Comparison of ENCODE assay signal across 24 cellular contexts in genomic region chr3:67624078-67624477, GRCh38. TPM values are rescaled to one million over a fixed set of nuclear protein-coding genes. Genes with fewer than 3 reads are reported as not detected.
DNase-seq lines count a peak whose midpoint lies in the region; ATAC-seq and TF ChIP-seq lines count a peak whose summit lies in the region.
"Had no signal": no experiment of that assay in that cellular context is flagged by ENCODE, and none has a peak within 500 bp of the region (broad histone marks: within the 10 kb centered on the region; RNA-seq: fewer than 3 reads in every experiment).

No MANE protein-coding gene starts in this region.

- H3K27me3 ChIP-seq in CD8-positive, alpha-beta T cell (ENCODE audit: insufficient read depth, low read length), result no peaks in the 10 kb centered on the region
- no peaks in the 10 kb centered on the region for H3K27me3 ChIP-seq in naive thymus-derived CD4-positive, alpha-beta T cell (ENCODE audit: control insufficient read depth in 2 of 2, insufficient read depth in 2 of 2, low read length in 2 of 2)
- no peaks in the 10 kb centered on the region for H3K27me3 ChIP-seq in CD4-positive, alpha-beta memory T cell (ENCODE audit: insufficient read depth, low read length)

- H3K36me3 Mint-ChIP-seq in activated T-cell treated with anti-CD3 and anti-CD28 coated beads, Interleukin-2, amount 50 U/mL, for 72 hours (ENCODE audit: insufficient read depth in 2 of 2), result peaks cover 10 to 29% of the 10 kb centered on the region in 2 donors
- H3K36me3 Mint-ChIP-seq in CD8-positive, alpha-beta T cell, result peaks cover 73% of the 10 kb centered on the region
- peaks cover 59% of the 10 kb centered on the region for H3K36me3 Mint-ChIP-seq in activated naive CD8-positive, alpha-beta T cell treated with anti-CD3 and anti-CD28 coated beads, Interleukin-2, amount 50 U/mL, for 24 hours (ENCODE audit: low read depth)
- H3K36me3 Mint-ChIP-seq in naive thymus-derived CD4-positive, alpha-beta T cell, result peaks cover 24 to 95% (median 77%) of the 10 kb centered on the region in 5 donors
- H3K36me3 Mint-ChIP-seq in CD4-positive, alpha-beta memory T cell, result peaks cover 55 to 77% of the 10 kb centered on the region in 2 donors

- peak in 1 of 2 donors; percentile 28 for ATAC-seq in activated T-cell treated with anti-CD3 and anti-CD28 coated beads, Interleukin-2, amount 50 U/mL, for 72 hours (replicated peaks in 1 of 2)
- no peak for ATAC-seq in CD8-positive, alpha-beta T cell
- peak; percentile 68 for ATAC-seq in activated naive CD8-positive, alpha-beta T cell treated with anti-CD3 and anti-CD28 coated beads, Interleukin-2, amount 50 U/mL, for 24 hours
- no peak for ATAC-seq in naive thymus-derived CD4-positive, alpha-beta T cell
- ATAC-seq: A549, Panc1 had no signal

- peaks cover 4% of the 10 kb centered on the region for H3K4me1 ChIP-seq in CD8-positive, alpha-beta T cell (ENCODE audit: insufficient read depth, low read length)
- peaks cover 3% of the 10 kb centered on the region in 2 donors for H3K4me1 ChIP-seq in naive thymus-derived CD4-positive, alpha-beta T cell (ENCODE audit: control insufficient read depth in 2 of 2, insufficient read depth in 2 of 2, low read length in 2 of 2)
- peaks cover 5% of the 10 kb centered on the region for H3K4me1 ChIP-seq in CD4-positive, alpha-beta memory T cell (ENCODE audit: insufficient read depth, low read length)

- CTCF ChIA-PET in CD8-positive, alpha-beta T cell (lab: Charles Lee), result no interaction called here
- CTCF ChIA-PET in naive thymus-derived CD4-positive, alpha-beta T cell (lab: Charles Lee), result interaction anchor here (0.6 kb wide), 1 partner anchor 117 kb away, joined by 3 read pairs; no protein-coding TSS in a partner anchor
- CTCF ChIA-PET in CD4-positive, alpha-beta memory T cell (lab: Charles Lee; ENCODE audit: partially characterized antibody), result no interaction called here

- H3K27ac Mint-ChIP-seq in activated T-cell treated with anti-CD3 and anti-CD28 coated beads, Interleukin-2, amount 50 U/mL, for 72 hours, result peak overlapping the region; percentile 58
- peak overlapping the region; percentile 45 for H3K27ac Mint-ChIP-seq in CD8-positive, alpha-beta T cell
- peak overlapping the region; percentile 3 for H3K27ac Mint-ChIP-seq in activated naive CD8-positive, alpha-beta T cell treated with anti-CD3 and anti-CD28 coated beads, Interleukin-2, amount 50 U/mL, for 24 hours
- peak overlapping the region in 5 of 9 donors; percentile 16 to 74 (median 38) for H3K27ac Mint-ChIP-seq in naive thymus-derived CD4-positive, alpha-beta T cell
- H3K27ac Mint-ChIP-seq in CD4-positive, alpha-beta memory T cell, result no peak overlapping the region
- H3K27ac Mint-ChIP-seq: B cell, CD14-positive monocyte, H9, HFFc6 had no signal

- peaks cover 43% of the 10 kb centered on the region for H3K4me1 Mint-ChIP-seq in activated T-cell treated with anti-CD3 and anti-CD28 coated beads, Interleukin-2, amount 50 U/mL, for 72 hours (ENCODE audit: low read depth)
- H3K4me1 Mint-ChIP-seq in CD8-positive, alpha-beta T cell (ENCODE audit: low read depth), result peaks cover 70% of the 10 kb centered on the region
- peaks cover 34% of the 10 kb centered on the region for H3K4me1 Mint-ChIP-seq in activated naive CD8-positive, alpha-beta T cell treated with anti-CD3 and anti-CD28 coated beads, Interleukin-2, amount 50 U/mL, for 24 hours
- H3K4me1 Mint-ChIP-seq in naive thymus-derived CD4-positive, alpha-beta T cell, result peaks cover 17 to 93% (median 86%) of the 10 kb centered on the region in 7 donors
- peaks cover 26 to 72% (median 53%) of the 10 kb centered on the region in 4 donors for H3K4me1 Mint-ChIP-seq in CD4-positive, alpha-beta memory T cell
- H3K4me1 Mint-ChIP-seq: CD14-positive monocyte had no signal

- DNase-seq in activated T-cell treated with anti-CD3 and anti-CD28 coated beads, Interleukin-2, amount 50 U/mL, for 72 hours, result no peak
- DNase-seq in activated T-cell treated with anti-CD3 and anti-CD28 coated beads for 4 hours, result no peak
- no peak for DNase-seq in CD8-positive, alpha-beta T cell
- no peak for DNase-seq in activated naive CD8-positive, alpha-beta T cell treated with anti-CD3 and anti-CD28 coated beads, Interleukin-2, amount 50 U/mL, for 24 hours
- no peak for DNase-seq in naive thymus-derived CD4-positive, alpha-beta T cell
- no peak for DNase-seq in CD4-positive, alpha-beta memory T cell
- no peak for DNase-seq in activated effector memory CD4-positive, alpha-beta T cell treated with anti-CD3 and anti-CD28 coated beads, Interleukin-2, amount 50 U/mL, for 16 hours
- DNase-seq in NCI-H2196 (lab: John Stamatoyannopoulos, UW; ENCODE audit: unreplicated experiment), result no peak
- DNase-seq: COR-L47; DMS 273 treated with DMSO at 0.1 percent for 48 hours; DMS79 treated with DMSO at 0.1 percent for 48 hours; H9; HFFc6; KBM-7; MM.1S; NCI-H1048; NCI-H1417 treated with DMSO at 0.1 percent for 48 hours; NCI-H187; NK-92 treated with Interleukin-12 subunit alpha and Interleukin-12 subunit beta, amount 100 ng/mL, for 24 hours had no signal

- no peak overlapping the region for H3K4me3 ChIP-seq in CD8-positive, alpha-beta T cell (ENCODE audit: low read depth, low read length)
- no peak overlapping the region for H3K4me3 ChIP-seq in naive thymus-derived CD4-positive, alpha-beta T cell (ENCODE audit: low read length)
- no peak overlapping the region for H3K4me3 ChIP-seq in CD4-positive, alpha-beta memory T cell (ENCODE audit: low read length in 2 of 2)
- H3K4me3 ChIP-seq: A549 had no signal

- H3K36me3 ChIP-seq in CD8-positive, alpha-beta T cell (ENCODE audit: insufficient read depth, low read length), result no peaks in the 10 kb centered on the region
- peaks cover 0 to 25% (median 0%) of the 10 kb centered on the region in 3 experiments for H3K36me3 ChIP-seq in naive thymus-derived CD4-positive, alpha-beta T cell (ENCODE audit: control insufficient read depth in 2 of 3, insufficient read depth in 3 of 3, low read length in 3 of 3)
- peaks cover 7% of the 10 kb centered on the region for H3K36me3 ChIP-seq in CD4-positive, alpha-beta memory T cell (ENCODE audit: insufficient read depth, low read length)

- H3K4me3 Mint-ChIP-seq in activated T-cell treated with anti-CD3 and anti-CD28 coated beads, Interleukin-2, amount 50 U/mL, for 72 hours, result no peak overlapping the region
- H3K4me3 Mint-ChIP-seq in CD8-positive, alpha-beta T cell, result no peak overlapping the region
- no peak overlapping the region for H3K4me3 Mint-ChIP-seq in activated naive CD8-positive, alpha-beta T cell treated with anti-CD3 and anti-CD28 coated beads, Interleukin-2, amount 50 U/mL, for 24 hours
- H3K4me3 Mint-ChIP-seq in naive thymus-derived CD4-positive, alpha-beta T cell, result no peak overlapping the region
- no peak overlapping the region for H3K4me3 Mint-ChIP-seq in CD4-positive, alpha-beta memory T cell
- H3K4me3 Mint-ChIP-seq: B cell, CD14-positive monocyte, H9, HFFc6 had no signal

- H3K9me3 Mint-ChIP-seq in activated T-cell treated with anti-CD3 and anti-CD28 coated beads, Interleukin-2, amount 50 U/mL, for 72 hours, result peaks cover 0 to 2% of the 10 kb centered on the region in 2 donors
- no peaks in the 10 kb centered on the region for H3K9me3 Mint-ChIP-seq in CD8-positive, alpha-beta T cell
- peaks cover 4% of the 10 kb centered on the region for H3K9me3 Mint-ChIP-seq in activated naive CD8-positive, alpha-beta T cell treated with anti-CD3 and anti-CD28 coated beads, Interleukin-2, amount 50 U/mL, for 24 hours
- H3K9me3 Mint-ChIP-seq in naive thymus-derived CD4-positive, alpha-beta T cell, result peaks cover 0 to 5% (median 0%) of the 10 kb centered on the region in 11 donors
- H3K9me3 Mint-ChIP-seq in CD4-positive, alpha-beta memory T cell, result no peaks in the 10 kb centered on the region
- H3K9me3 Mint-ChIP-seq: H9, HFFc6 had no signal

- no peaks in the 10 kb centered on the region for H3K27me3 Mint-ChIP-seq in activated T-cell treated with anti-CD3 and anti-CD28 coated beads, Interleukin-2, amount 50 U/mL, for 72 hours (ENCODE audit: low read depth)
- no peaks in the 10 kb centered on the region for H3K27me3 Mint-ChIP-seq in CD8-positive, alpha-beta T cell (ENCODE audit: low read depth)
- H3K27me3 Mint-ChIP-seq in activated naive CD8-positive, alpha-beta T cell treated with anti-CD3 and anti-CD28 coated beads, Interleukin-2, amount 50 U/mL, for 24 hours, result no peaks in the 10 kb centered on the region
- no peaks in the 10 kb centered on the region for H3K27me3 Mint-ChIP-seq in naive thymus-derived CD4-positive, alpha-beta T cell
- H3K27me3 Mint-ChIP-seq in CD4-positive, alpha-beta memory T cell, result no peaks in the 10 kb centered on the region
- H3K27me3 Mint-ChIP-seq: B cell had no signal

- H3K9me3 ChIP-seq in CD8-positive, alpha-beta T cell (ENCODE audit: low read length), result no peaks in the 10 kb centered on the region
- no peaks in the 10 kb centered on the region for H3K9me3 ChIP-seq in naive thymus-derived CD4-positive, alpha-beta T cell (ENCODE audit: control insufficient read depth in 2 of 3, low read length in 3 of 3)
- no peaks in the 10 kb centered on the region for H3K9me3 ChIP-seq in CD4-positive, alpha-beta memory T cell (ENCODE audit: control insufficient read depth in 1 of 2, low read length in 2 of 2)
- H3K9me3 ChIP-seq: A549 had no signal

- TF ChIP-seq CTCF in CD8-positive, alpha-beta T cell (IDR thresholded peaks at IDR 0.05), result no peak

- no peak overlapping the region for H3K27ac ChIP-seq in CD8-positive, alpha-beta T cell (ENCODE audit: low read depth, low read length)
- no peak overlapping the region for H3K27ac ChIP-seq in naive thymus-derived CD4-positive, alpha-beta T cell (ENCODE audit: low read depth, low read length)
- no peak overlapping the region for H3K27ac ChIP-seq in CD4-positive, alpha-beta memory T cell (ENCODE audit: low read depth, low read length)
- H3K27ac ChIP-seq: A549, HL-60 had no signal

- intact Hi-C loops in CD8-positive, alpha-beta T cell (cut with DNase I, micrococcal nuclease), result no loop called here
- intact Hi-C loops in naive thymus-derived CD4-positive, alpha-beta T cell (cut with micrococcal nuclease), result no loop called here
- intact Hi-C loops in CD4-positive, alpha-beta memory T cell (cut with micrococcal nuclease), result no loop called here

- POLR2A ChIA-PET in CD8-positive, alpha-beta T cell (lab: Charles Lee), result no interaction called here
- POLR2A ChIA-PET in naive thymus-derived CD4-positive, alpha-beta T cell (lab: Charles Lee), result no interaction called here
- POLR2A ChIA-PET in CD4-positive, alpha-beta memory T cell (lab: Charles Lee; ENCODE audit: partially characterized antibody), result interaction anchor here (1.5 kb wide), 1 partner anchor 114 kb away, joined by 3 read pairs; no protein-coding TSS in a partner anchor

RNA-seq across cellular contexts. Expression of gene SUCLG2, which starts 30.3 kb away (rescaled TPM):
- total RNA-seq in activated T-cell treated with anti-CD3 and anti-CD28 coated beads, Interleukin-2, amount 50 U/mL, for 72 hours, result 10 to 100 TPM; 35.8 to 39.5 TPM
- 10 to 100 TPM; 39.1 to 40.9 TPM for total RNA-seq in CD8-positive, alpha-beta T cell
- total RNA-seq in naive thymus-derived CD4-positive, alpha-beta T cell, result 10 to 100 TPM; 49.7 to 75.9 (median 61.4) TPM
- polyA plus RNA-seq in naive thymus-derived CD4-positive, alpha-beta T cell, result 10 to 100 TPM; 88.5 to 97.9 TPM
- 10 to 100 TPM; 46.1 to 48.0 TPM for total RNA-seq in CD4-positive, alpha-beta memory T cell
- polyA plus RNA-seq in CD4-positive, alpha-beta memory T cell, result 100 to 1,000 TPM in 1 of 2 donors, 10 to 100 TPM in 1; 65.5 to 114 TPM

Comparison
In these comparisons a context has a peak if more than half of its experiments do, and no peak if none do; other contexts are left out.
1. H3K27ac Mint-ChIP-seq: peak in activated T-cell treated with anti-CD3 and anti-CD28 coated beads, Interleukin-2, amount 50 U/mL, for 72 hours (single experiment), CD8-positive, alpha-beta T cell (single experiment), activated naive CD8-positive, alpha-beta T cell treated with anti-CD3 and anti-CD28 coated beads, Interleukin-2, amount 50 U/mL, for 24 hours (single experiment) and naive thymus-derived CD4-positive, alpha-beta T cell (5 of 9); none in CD4-positive, alpha-beta memory T cell (0 of 7).